1 cellular context compared by ENCODE assay signal in genomic region chr16:73732143-73732542, GRCh38.
A peak's percentile ranks its signal among the peaks of the same experiment; 100 is the strongest.
TF ChIP-seq lines count a peak whose summit lies in the region.

No MANE protein-coding gene starts in this region.

TF ChIP-seq in HepG2, 621 proteins besides CTCF, POLR2A, EP300 and RAD21 (continued from another document and continues in another):
- TF ChIP-seq ZNF646 (CRISPR knock-in tag; IDR thresholded peaks at IDR 0.05) (no peak), ZNF503 (CRISPR knock-in tag; IDR thresholded peaks at IDR 0.05) (no peak), PAXIP1 (CRISPR knock-in tag; conservative IDR thresholded peaks at IDR 0.05) (peak; percentile 61), AKNA (CRISPR knock-in tag; IDR thresholded peaks at IDR 0.05; ENCODE audit: borderline replicate concordance) (no peak), MTF1 (CRISPR knock-in tag; IDR thresholded peaks at IDR 0.05) (no peak), HIVEP1 (CRISPR knock-in tag; IDR thresholded peaks at IDR 0.05) (no peak), MAFF (IDR thresholded peaks at IDR 0.05; ENCODE audit: low read depth, low read length) (no peak), FOXP1 (IDR thresholded peaks at IDR 0.05) (no peak), FOXP1 (CRISPR knock-in tag; IDR thresholded peaks at IDR 0.05) (no peak), SRSF1 (optimal IDR thresholded peaks at IDR 0.05; ENCODE audit: low read depth, low read length) (no peak), KAT8 (CRISPR knock-in tag; IDR thresholded peaks at IDR 0.05) (no peak), CCDC6 (CRISPR knock-in tag; IDR thresholded peaks at IDR 0.05) (no peak), BATF2 (CRISPR knock-in tag; IDR thresholded peaks at IDR 0.05) (no peak), ZBTB7B (CRISPR knock-in tag; IDR thresholded peaks at IDR 0.05) (no peak), ZNF282 (IDR thresholded peaks at IDR 0.05; ENCODE audit: partially characterized antibody) (no peak), ZNF414 (CRISPR knock-in tag; IDR thresholded peaks at IDR 0.05) (no peak), ZC3H4 (CRISPR knock-in tag; IDR thresholded peaks at IDR 0.05; ENCODE audit: borderline replicate concordance) (no peak), ZNF530 (CRISPR knock-in tag; IDR thresholded peaks at IDR 0.05; ENCODE audit: low read depth) (no peak), ZFP91 (CRISPR knock-in tag; IDR thresholded peaks at IDR 0.05; ENCODE audit: borderline replicate concordance) (no peak), RFX5 (IDR thresholded peaks at IDR 0.05; ENCODE audit: low read depth, low read length) (no peak), JUNB (CRISPR knock-in tag; IDR thresholded peaks at IDR 0.05; ENCODE audit: borderline replicate concordance) (no peak), ZBTB1 (CRISPR knock-in tag; IDR thresholded peaks at IDR 0.05; ENCODE audit: borderline replicate concordance) (no peak), KDM2A (CRISPR knock-in tag; IDR thresholded peaks at IDR 0.05; ENCODE audit: borderline replicate concordance, low read depth) (no peak), MEIS1 (CRISPR knock-in tag; IDR thresholded peaks at IDR 0.05; ENCODE audit: borderline replicate concordance) (no peak), ARID3A (IDR thresholded peaks at IDR 0.05; ENCODE audit: low read depth, low read length) (peak; percentile 27; the same call in 1 of the 2 replicates), ETV6 (CRISPR knock-in tag; conservative IDR thresholded peaks at IDR 0.05) (no peak), MIER2 (CRISPR knock-in tag; IDR thresholded peaks at IDR 0.05) (no peak), ESRRA (CRISPR knock-in tag; IDR thresholded peaks at IDR 0.05; ENCODE audit: low read depth) (no peak), THAP9 (CRISPR knock-in tag; IDR thresholded peaks at IDR 0.05; ENCODE audit: borderline replicate concordance) (no peak), MZF1 (CRISPR knock-in tag; IDR thresholded peaks at IDR 0.05; ENCODE audit: borderline replicate concordance) (no peak), PTBP1 (IDR thresholded peaks at IDR 0.05; ENCODE audit: low read depth, low read length, poor library complexity, severe bottlenecking) (no peak)
